Comparison of ENCODE assay signal across 1 cellular context in the genomic region with DNA sequence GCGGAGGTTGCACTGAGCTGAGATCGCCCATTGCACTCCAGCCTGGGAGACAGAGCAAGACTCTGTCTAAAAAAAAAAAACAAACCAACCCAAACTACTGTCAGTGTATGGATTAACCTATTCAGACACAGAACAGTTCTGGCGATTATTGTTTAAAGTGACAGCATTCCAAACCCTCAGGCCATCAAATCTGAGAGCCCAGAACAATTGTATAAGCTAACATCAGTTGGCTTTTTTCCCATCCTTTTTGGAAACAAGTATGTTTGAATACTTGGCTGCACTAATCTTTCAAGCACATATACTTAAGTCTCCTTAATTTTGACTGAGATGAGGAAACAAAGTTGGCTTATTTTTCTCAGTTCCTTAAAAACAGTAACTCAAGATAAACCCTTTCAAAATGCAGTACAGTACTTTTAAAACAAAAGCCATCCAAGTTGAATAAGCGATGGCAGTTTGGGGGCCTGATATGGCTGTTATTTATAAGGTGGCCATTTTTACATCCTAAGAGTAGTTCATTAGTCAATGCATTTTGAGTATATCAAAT.
TF ChIP-seq lines count a peak whose summit lies in the region.

No MANE protein-coding gene starts in this region.

TF ChIP-seq in WTC11, 78 proteins besides CTCF, POLR2A, EP300 and RAD21 (continued from another document):
- TF ChIP-seq, protein P1, sequence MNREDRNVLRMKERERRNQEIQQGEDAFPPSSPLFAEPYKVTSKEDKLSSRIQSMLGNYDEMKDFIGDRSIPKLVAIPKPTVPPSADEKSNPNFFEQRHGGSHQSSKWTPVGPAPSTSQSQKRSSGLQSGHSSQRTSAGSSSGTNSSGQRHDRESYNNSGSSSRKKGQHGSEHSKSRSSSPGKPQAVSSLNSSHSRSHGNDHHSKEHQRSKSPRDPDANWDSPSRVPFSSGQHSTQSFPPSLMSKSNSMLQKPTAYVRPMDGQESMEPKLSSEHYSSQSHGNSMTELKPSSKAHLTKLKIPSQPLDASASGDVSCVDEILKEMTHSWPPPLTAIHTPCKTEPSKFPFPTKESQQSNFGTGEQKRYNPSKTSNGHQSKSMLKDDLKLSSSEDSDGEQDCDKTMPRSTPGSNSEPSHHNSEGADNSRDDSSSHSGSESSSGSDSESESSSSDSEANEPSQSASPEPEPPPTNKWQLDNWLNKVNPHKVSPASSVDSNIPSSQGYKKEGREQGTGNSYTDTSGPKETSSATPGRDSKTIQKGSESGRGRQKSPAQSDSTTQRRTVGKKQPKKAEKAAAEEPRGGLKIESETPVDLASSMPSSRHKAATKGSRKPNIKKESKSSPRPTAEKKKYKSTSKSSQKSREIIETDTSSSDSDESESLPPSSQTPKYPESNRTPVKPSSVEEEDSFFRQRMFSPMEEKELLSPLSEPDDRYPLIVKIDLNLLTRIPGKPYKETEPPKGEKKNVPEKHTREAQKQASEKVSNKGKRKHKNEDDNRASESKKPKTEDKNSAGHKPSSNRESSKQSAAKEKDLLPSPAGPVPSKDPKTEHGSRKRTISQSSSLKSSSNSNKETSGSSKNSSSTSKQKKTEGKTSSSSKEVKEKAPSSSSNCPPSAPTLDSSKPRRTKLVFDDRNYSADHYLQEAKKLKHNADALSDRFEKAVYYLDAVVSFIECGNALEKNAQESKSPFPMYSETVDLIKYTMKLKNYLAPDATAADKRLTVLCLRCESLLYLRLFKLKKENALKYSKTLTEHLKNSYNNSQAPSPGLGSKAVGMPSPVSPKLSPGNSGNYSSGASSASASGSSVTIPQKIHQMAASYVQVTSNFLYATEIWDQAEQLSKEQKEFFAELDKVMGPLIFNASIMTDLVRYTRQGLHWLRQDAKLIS (CRISPR knock-in tag; IDR thresholded peaks at IDR 0.05; ENCODE audit: borderline replicate concordance), result no peak
- TF ChIP-seq ZNF416 (CRISPR knock-in tag; IDR thresholded peaks at IDR 0.05), result no peak
- TF ChIP-seq ZSCAN18 (CRISPR knock-in tag; IDR thresholded peaks at IDR 0.05), result no peak
- TF ChIP-seq, protein P2, sequence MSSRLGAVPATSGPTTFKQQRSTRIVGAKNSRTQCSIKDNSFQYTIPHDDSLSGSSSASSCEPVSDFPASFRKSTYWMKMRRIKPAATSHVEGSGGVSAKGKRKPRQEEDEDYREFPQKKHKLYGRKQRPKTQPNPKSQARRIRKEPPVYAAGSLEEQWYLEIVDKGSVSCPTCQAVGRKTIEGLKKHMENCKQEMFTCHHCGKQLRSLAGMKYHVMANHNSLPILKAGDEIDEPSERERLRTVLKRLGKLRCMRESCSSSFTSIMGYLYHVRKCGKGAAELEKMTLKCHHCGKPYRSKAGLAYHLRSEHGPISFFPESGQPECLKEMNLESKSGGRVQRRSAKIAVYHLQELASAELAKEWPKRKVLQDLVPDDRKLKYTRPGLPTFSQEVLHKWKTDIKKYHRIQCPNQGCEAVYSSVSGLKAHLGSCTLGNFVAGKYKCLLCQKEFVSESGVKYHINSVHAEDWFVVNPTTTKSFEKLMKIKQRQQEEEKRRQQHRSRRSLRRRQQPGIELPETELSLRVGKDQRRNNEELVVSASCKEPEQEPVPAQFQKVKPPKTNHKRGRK (CRISPR knock-in tag; IDR thresholded peaks at IDR 0.05; ENCODE audit: borderline replicate concordance), result no peak
- no peak for TF ChIP-seq GABPB1 (CRISPR knock-in tag; IDR thresholded peaks at IDR 0.05)
- TF ChIP-seq ZNF671 (CRISPR knock-in tag; IDR thresholded peaks at IDR 0.05), result no peak
- TF ChIP-seq, protein P3, sequence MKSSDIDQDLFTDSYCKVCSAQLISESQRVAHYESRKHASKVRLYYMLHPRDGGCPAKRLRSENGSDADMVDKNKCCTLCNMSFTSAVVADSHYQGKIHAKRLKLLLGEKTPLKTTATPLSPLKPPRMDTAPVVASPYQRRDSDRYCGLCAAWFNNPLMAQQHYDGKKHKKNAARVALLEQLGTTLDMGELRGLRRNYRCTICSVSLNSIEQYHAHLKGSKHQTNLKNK (CRISPR knock-in tag; IDR thresholded peaks at IDR 0.05), result no peak
- no peak for TF ChIP-seq MXD4 (CRISPR knock-in tag; IDR thresholded peaks at IDR 0.05; ENCODE audit: borderline replicate concordance)
- TF ChIP-seq KAT7 (CRISPR knock-in tag; IDR thresholded peaks at IDR 0.05; ENCODE audit: borderline replicate concordance), result no peak
- TF ChIP-seq FOXP1 (CRISPR knock-in tag; IDR thresholded peaks at IDR 0.05; ENCODE audit: borderline replicate concordance), result no peak
- TF ChIP-seq PRRX2 (CRISPR knock-in tag; IDR thresholded peaks at IDR 0.05), result no peak
- no peak for TF ChIP-seq ZNF138 (CRISPR knock-in tag; conservative IDR thresholded peaks at IDR 0.05)
- TF ChIP-seq NFE2L1 (CRISPR knock-in tag; IDR thresholded peaks at IDR 0.05), result no peak
- TF ChIP-seq, protein P4, sequence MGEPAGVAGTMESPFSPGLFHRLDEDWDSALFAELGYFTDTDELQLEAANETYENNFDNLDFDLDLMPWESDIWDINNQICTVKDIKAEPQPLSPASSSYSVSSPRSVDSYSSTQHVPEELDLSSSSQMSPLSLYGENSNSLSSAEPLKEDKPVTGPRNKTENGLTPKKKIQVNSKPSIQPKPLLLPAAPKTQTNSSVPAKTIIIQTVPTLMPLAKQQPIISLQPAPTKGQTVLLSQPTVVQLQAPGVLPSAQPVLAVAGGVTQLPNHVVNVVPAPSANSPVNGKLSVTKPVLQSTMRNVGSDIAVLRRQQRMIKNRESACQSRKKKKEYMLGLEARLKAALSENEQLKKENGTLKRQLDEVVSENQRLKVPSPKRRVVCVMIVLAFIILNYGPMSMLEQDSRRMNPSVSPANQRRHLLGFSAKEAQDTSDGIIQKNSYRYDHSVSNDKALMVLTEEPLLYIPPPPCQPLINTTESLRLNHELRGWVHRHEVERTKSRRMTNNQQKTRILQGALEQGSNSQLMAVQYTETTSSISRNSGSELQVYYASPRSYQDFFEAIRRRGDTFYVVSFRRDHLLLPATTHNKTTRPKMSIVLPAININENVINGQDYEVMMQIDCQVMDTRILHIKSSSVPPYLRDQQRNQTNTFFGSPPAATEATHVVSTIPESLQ (CRISPR knock-in tag; IDR thresholded peaks at IDR 0.05), result no peak
- TF ChIP-seq, protein P5, sequence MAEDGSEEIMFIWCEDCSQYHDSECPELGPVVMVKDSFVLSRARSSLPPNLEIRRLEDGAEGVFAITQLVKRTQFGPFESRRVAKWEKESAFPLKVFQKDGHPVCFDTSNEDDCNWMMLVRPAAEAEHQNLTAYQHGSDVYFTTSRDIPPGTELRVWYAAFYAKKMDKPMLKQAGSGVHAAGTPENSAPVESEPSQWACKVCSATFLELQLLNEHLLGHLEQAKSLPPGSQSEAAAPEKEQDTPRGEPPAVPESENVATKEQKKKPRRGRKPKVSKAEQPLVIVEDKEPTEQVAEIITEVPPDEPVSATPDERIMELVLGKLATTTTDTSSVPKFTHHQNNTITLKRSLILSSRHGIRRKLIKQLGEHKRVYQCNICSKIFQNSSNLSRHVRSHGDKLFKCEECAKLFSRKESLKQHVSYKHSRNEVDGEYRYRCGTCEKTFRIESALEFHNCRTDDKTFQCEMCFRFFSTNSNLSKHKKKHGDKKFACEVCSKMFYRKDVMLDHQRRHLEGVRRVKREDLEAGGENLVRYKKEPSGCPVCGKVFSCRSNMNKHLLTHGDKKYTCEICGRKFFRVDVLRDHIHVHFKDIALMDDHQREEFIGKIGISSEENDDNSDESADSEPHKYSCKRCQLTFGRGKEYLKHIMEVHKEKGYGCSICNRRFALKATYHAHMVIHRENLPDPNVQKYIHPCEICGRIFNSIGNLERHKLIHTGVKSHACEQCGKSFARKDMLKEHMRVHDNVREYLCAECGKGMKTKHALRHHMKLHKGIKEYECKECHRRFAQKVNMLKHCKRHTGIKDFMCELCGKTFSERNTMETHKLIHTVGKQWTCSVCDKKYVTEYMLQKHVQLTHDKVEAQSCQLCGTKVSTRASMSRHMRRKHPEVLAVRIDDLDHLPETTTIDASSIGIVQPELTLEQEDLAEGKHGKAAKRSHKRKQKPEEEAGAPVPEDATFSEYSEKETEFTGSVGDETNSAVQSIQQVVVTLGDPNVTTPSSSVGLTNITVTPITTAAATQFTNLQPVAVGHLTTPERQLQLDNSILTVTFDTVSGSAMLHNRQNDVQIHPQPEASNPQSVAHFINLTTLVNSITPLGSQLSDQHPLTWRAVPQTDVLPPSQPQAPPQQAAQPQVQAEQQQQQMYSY (CRISPR knock-in tag; IDR thresholded peaks at IDR 0.05), result no peak
